11 cellular contexts compared by ENCODE assay signal in the genomic region with DNA sequence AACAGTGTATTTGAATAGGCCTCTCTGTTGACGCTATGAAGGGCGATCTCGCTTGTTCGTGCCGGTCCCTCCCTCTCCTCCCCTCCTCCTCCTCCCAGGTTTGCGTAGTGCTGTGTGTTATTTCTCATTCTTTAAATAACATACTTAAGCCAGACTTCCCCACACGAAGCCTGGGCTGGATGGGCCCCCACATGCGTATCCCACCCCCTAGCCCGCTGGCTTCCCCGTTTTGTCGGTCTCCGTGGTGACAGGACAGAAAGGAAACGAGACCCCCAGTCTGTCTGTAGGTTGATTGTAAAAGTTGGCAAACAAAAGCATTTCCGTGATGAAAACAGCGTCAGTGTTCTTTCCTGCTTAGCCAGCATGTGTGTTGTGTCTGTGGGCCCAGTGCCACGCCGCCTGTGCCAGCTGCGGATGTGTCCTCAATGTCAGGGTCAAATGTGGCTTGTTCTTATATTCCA. TPM values are rescaled to one million over a fixed set of nuclear protein-coding genes. Genes with fewer than 3 reads are reported as not detected.
DNase-seq lines count a peak whose midpoint lies in the region; ATAC-seq, FAIRE-seq and TF ChIP-seq lines count a peak whose summit lies in the region.
"Had no signal": no experiment of that assay in that cellular context is flagged by ENCODE, and none has a peak within 500 bp of the region (broad histone marks: within the 10 kb centered on the region; RNA-seq: fewer than 3 reads in every experiment).

No MANE protein-coding gene starts in this region.

- no peak overlapping the region for H2BK120ac ChIP-seq in mesenchymal stem cell (ENCODE audit: low read depth, low read length)

- DNase-seq in NCI-H2029 (lab: John Stamatoyannopoulos, UW) (peak; percentile 88), astrocyte of the spinal cord (ENCODE audit: low read depth, low spot score) (peak; percentile 50), left colon (peak; percentile 53 to 59), spleen (peak; percentile 83), RCC 7860 (ENCODE audit: low spot score) (no peak), RPMI8226 (no peak), NCI-H146 (lab: John Stamatoyannopoulos, UW) (no peak), mesenchymal stem cell (no peak)
- DNase-seq: activated CD8-positive, alpha-beta memory T cell treated with anti-CD3 and anti-CD28 coated beads, Interleukin-2, amount 50 U/mL, for 4 hours had no signal

- H3K9ac ChIP-seq in mesenchymal stem cell (ENCODE audit: low read length): no peak overlapping the region

- H4K91ac ChIP-seq in mesenchymal stem cell (ENCODE audit: low read length): no peak overlapping the region

- H3K18ac ChIP-seq in mesenchymal stem cell (ENCODE audit: low read depth in 1 of 2, low read length in 2 of 2): no peak overlapping the region

- H3K36me3 ChIP-seq in spleen (peaks cover 0 to 99% (median 67%) of the 10 kb centered on the region in 6 donors), mesenchymal stem cell (ENCODE audit: control insufficient read depth in 1 of 2, insufficient read depth in 2 of 2, low read depth in 1 of 2, low read length in 2 of 2) (peaks cover 55 to 88% of the 10 kb centered on the region in 2 experiments)

- H3K4me3 ChIP-seq in astrocyte of the spinal cord (ENCODE audit: low read depth, low read length): no peak overlapping the region
- H3K4me3 ChIP-seq in spleen: peak overlapping the region in 2 of 8 donors; percentile 10 to 34
- no peak overlapping the region for H3K4me3 ChIP-seq in mesenchymal stem cell (ENCODE audit: insufficient read depth in 1 of 2, low read depth in 1 of 2, low read length in 2 of 2)
- H3K4me3 ChIP-seq: smooth muscle cell had no signal

- no peak for TF ChIP-seq POLR2A in spleen (IDR thresholded peaks at IDR 0.05)

- no peak overlapping the region for H3K14ac ChIP-seq in mesenchymal stem cell (ENCODE audit: low read length in 2 of 2)

- intact Hi-C loops in left colon (cut with DNase I, micrococcal nuclease): no loop called here
- intact Hi-C loops in spleen (cut with DNase I; ENCODE audit: low total_unique reads): no loop called here

- H3K4ac ChIP-seq in mesenchymal stem cell (ENCODE audit: low read depth in 1 of 2, low read length in 2 of 2): no peak overlapping the region

- H3K27me3 ChIP-seq in spleen (replicated peaks in 1 of 7) (no peaks in the 10 kb centered on the region), mesenchymal stem cell (ENCODE audit: control insufficient read depth in 1 of 2, insufficient read depth in 1 of 2, low read length in 2 of 2) (no peaks in the 10 kb centered on the region)

- no peak overlapping the region for H2BK12ac ChIP-seq in mesenchymal stem cell (ENCODE audit: low read length in 2 of 2)

- no peak overlapping the region for H3K4me2 ChIP-seq in mesenchymal stem cell (ENCODE audit: low read length, poor library complexity, severe bottlenecking)
- H3K4me2 ChIP-seq: smooth muscle cell had no signal

- H3K4me1 ChIP-seq in spleen (peaks cover 0 to 47% (median 22%) of the 10 kb centered on the region in 6 donors), mesenchymal stem cell (ENCODE audit: control insufficient read depth, insufficient read depth, low read depth, low read length) (peaks cover under 1% of the 10 kb centered on the region)

- no peak overlapping the region for H2BK5ac ChIP-seq in mesenchymal stem cell (ENCODE audit: low read depth, low read length, poor library complexity, severe bottlenecking)

- FAIRE-seq in RCC 7860 (lab: Jason Lieb, UNC): no peak

- no peak overlapping the region for H2BK15ac ChIP-seq in mesenchymal stem cell (ENCODE audit: low read depth, poor library complexity, severe bottlenecking)

- no peak for TF ChIP-seq CTCF in astrocyte of the spinal cord (IDR thresholded peaks at IDR 0.05; ENCODE audit: low read depth, low read length)
- TF ChIP-seq CTCF in spleen (IDR thresholded peaks at IDR 0.05 in 8 of 11, conservative IDR thresholded peaks at IDR 0.05 in 3 of 11): no peak

- H3K9me3 ChIP-seq in spleen: no peaks in the 10 kb centered on the region
- no peaks in the 10 kb centered on the region for H3K9me3 ChIP-seq in mesenchymal stem cell (ENCODE audit: control insufficient read depth, low read length)

- in situ Hi-C loops in astrocyte of the spinal cord (cut with HindIII; ENCODE audit: low sequenced_read_pairs): no loop called here

- H3K23ac ChIP-seq in mesenchymal stem cell (ENCODE audit: low read length in 2 of 2): no peak overlapping the region

- no peaks in the 10 kb centered on the region for H3K79me1 ChIP-seq in mesenchymal stem cell (replicated peaks; ENCODE audit: low read length, poor library complexity, severe bottlenecking)

- peak; percentile 79 for ATAC-seq in left colon

- peak overlapping the region in 6 of 8 donors; percentile 65 to 79 (median 72) for H3K27ac ChIP-seq in spleen
- no peak overlapping the region for H3K27ac ChIP-seq in mesenchymal stem cell (ENCODE audit: low read length, poor library complexity, severe bottlenecking)

- 19 to 38% (median 31%) methylated on average over 18 of the region's 18 CpGs for WGBS in spleen, 5 donors
- 94% methylated on average over 15 of the region's 18 CpGs for WGBS in mesenchymal stem cell

- no peak overlapping the region for H2AFZ ChIP-seq in mesenchymal stem cell (ENCODE audit: low read depth, low read length)

- no peak overlapping the region for H4K8ac ChIP-seq in mesenchymal stem cell (ENCODE audit: low read length)

- H2AK5ac ChIP-seq in mesenchymal stem cell (ENCODE audit: low read length, severe bottlenecking): no peak overlapping the region

RNA-seq across cellular contexts. Expression of a gene that starts 27.3 kb away (rescaled TPM):
- total RNA-seq in left colon (10 to 100 TPM; 47.0 to 60.7 TPM), spleen (100 to 1,000 TPM in 2 of 7 donors, 10 to 100 TPM in 5; 42.2 to 127 (median 64.6) TPM)
- polyA plus RNA-seq in spleen: 100 to 1,000 TPM in 1 of 3 donors, 10 to 100 TPM in 2; 13.0 to 205 (median 22.7) TPM
- 12.1 TPM for polyA plus RNA-seq in mesenchymal stem cell (2013, experiment 1 of 2)
- polyA plus RNA-seq in mesenchymal stem cell (2013, experiment 2 of 2): 10.7 TPM

RNA-seq across cellular contexts. Expression of a gene that starts 52.3 kb away (rescaled TPM):
- total RNA-seq in left colon (under 1 TPM in 1 of 2 donors, not detected in 1; 0.34 TPM), spleen (1 to 10 TPM in 1 of 7 donors, under 1 TPM in 1, not detected in 5; 0.79 to 1.4 TPM)
- polyA plus RNA-seq in spleen: 1 to 10 TPM in 2 of 3 donors, under 1 TPM in 1; 0.35 to 2.7 (median 2.4) TPM
- polyA plus RNA-seq in mesenchymal stem cell (2013, experiment 1 of 2): not detected
- not detected for polyA plus RNA-seq in mesenchymal stem cell (2013, experiment 2 of 2)
- total RNA-seq: HT1080, smooth muscle cell had no signal
- polyA plus RNA-seq: smooth muscle cell had no signal

Comparison
In these comparisons a context has a peak if more than half of its experiments do, and no peak if none do; other contexts are left out.
1. DNase-seq: peak in NCI-H2029 (single experiment), astrocyte of the spinal cord (single experiment), left colon (2 of 2) and spleen (single experiment); none in RCC 7860 (single experiment), RPMI8226 (single experiment), NCI-H146 (single experiment) and mesenchymal stem cell (single experiment).